1 cellular context compared by ENCODE assay signal in genomic region chr1:35316264-35316663, GRCh38.
TF ChIP-seq lines count a peak whose summit lies in the region.

No MANE protein-coding gene starts in this region.

TF ChIP-seq in WTC11, 78 proteins besides CTCF, POLR2A, EP300 and RAD21 (continued from another document):
- TF ChIP-seq, protein P1, sequence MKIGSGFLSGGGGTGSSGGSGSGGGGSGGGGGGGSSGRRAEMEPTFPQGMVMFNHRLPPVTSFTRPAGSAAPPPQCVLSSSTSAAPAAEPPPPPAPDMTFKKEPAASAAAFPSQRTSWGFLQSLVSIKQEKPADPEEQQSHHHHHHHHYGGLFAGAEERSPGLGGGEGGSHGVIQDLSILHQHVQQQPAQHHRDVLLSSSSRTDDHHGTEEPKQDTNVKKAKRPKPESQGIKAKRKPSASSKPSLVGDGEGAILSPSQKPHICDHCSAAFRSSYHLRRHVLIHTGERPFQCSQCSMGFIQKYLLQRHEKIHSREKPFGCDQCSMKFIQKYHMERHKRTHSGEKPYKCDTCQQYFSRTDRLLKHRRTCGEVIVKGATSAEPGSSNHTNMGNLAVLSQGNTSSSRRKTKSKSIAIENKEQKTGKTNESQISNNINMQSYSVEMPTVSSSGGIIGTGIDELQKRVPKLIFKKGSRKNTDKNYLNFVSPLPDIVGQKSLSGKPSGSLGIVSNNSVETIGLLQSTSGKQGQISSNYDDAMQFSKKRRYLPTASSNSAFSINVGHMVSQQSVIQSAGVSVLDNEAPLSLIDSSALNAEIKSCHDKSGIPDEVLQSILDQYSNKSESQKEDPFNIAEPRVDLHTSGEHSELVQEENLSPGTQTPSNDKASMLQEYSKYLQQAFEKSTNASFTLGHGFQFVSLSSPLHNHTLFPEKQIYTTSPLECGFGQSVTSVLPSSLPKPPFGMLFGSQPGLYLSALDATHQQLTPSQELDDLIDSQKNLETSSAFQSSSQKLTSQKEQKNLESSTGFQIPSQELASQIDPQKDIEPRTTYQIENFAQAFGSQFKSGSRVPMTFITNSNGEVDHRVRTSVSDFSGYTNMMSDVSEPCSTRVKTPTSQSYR (CRISPR knock-in tag; IDR thresholded peaks at IDR 0.05), result no peak
- TF ChIP-seq E2F1 (CRISPR knock-in tag; IDR thresholded peaks at IDR 0.05) (no peak), JAZF1 (CRISPR knock-in tag; IDR thresholded peaks at IDR 0.05) (no peak), ELF4 (CRISPR knock-in tag; IDR thresholded peaks at IDR 0.05; ENCODE audit: low read depth) (no peak), NR3C1 (CRISPR knock-in tag; conservative IDR thresholded peaks at IDR 0.05; ENCODE audit: low read depth) (no peak)
- TF ChIP-seq, protein P2, sequence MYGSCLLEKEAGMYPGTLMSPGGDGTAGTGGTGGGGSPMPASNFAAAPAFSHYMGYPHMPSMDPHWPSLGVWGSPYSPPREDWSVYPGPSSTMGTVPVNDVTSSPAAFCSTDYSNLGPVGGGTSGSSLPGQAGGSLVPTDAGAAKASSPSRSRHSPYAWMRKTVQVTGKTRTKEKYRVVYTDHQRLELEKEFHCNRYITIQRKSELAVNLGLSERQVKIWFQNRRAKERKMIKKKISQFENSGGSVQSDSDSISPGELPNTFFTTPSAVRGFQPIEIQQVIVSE (CRISPR knock-in tag; IDR thresholded peaks at IDR 0.05; ENCODE audit: borderline replicate concordance), result no peak
TF ChIP-seq in WTC11: peak in this region for 0.
